Comparison of ENCODE assay signal across 18 cellular contexts in genomic region chr20:46353506-46354206, GRCh38. TPM values are rescaled to one million over a fixed set of nuclear protein-coding genes. Genes with fewer than 3 reads are reported as not detected.
"Had no signal": no experiment of that assay in that cellular context is flagged by ENCODE, and none has a peak within 500 bp of the region (broad histone marks: within the 10 kb centered on the region; RNA-seq: fewer than 3 reads in every experiment).

No MANE protein-coding gene starts in this region.

- H3K4me3 Mint-ChIP-seq: activated CD4-positive, alpha-beta T cell treated with anti-CD3 and anti-CD28 coated beads, Interleukin-2, amount 10 ng/mL, durations not matched to agents 24 days and 14 days; activated CD8-positive, alpha-beta T cell treated with anti-CD3 and anti-CD28 coated beads, Interleukin-2, amount 10 ng/mL, durations not matched to agents 7 days and 5 days; activated naive CD8-positive, alpha-beta T cell treated with anti-CD3 and anti-CD28 coated beads, Interleukin-2, amount 50 U/mL, for 24 hours; T-helper 1 cell treated with Interleukin-12 subunit alpha and Interleukin-12 subunit beta and Interleukin-4 antibody, amounts not matched to agents 30 μg/mL and 1 μg/mL, for 36 hours had no signal

- H3K27ac Mint-ChIP-seq: activated naive CD8-positive, alpha-beta T cell treated with anti-CD3 and anti-CD28 coated beads, Interleukin-2, amount 50 U/mL, for 24 hours; T-helper 1 cell treated with Interleukin-12 subunit alpha and Interleukin-12 subunit beta and Interleukin-4 antibody, amounts not matched to agents 30 μg/mL and 1 μg/mL, for 36 hours had no signal

- H3K27me3 Mint-ChIP-seq: activated CD4-positive, alpha-beta T cell treated with anti-CD3 and anti-CD28 coated beads, Interleukin-2, amount 10 ng/mL, durations not matched to agents 24 days and 14 days; activated naive CD8-positive, alpha-beta T cell treated with anti-CD3 and anti-CD28 coated beads, Interleukin-2, amount 50 U/mL, for 24 hours had no signal

- ATAC-seq: activated CD8-positive, alpha-beta T cell treated with anti-CD3 and anti-CD28 coated beads, Interleukin-2, amount 10 ng/mL, durations not matched to agents 7 days and 5 days; activated naive CD8-positive, alpha-beta T cell treated with anti-CD3 and anti-CD28 coated beads, Interleukin-2, amount 50 U/mL, for 24 hours; esophagus mucosa; sciatic nerve had no signal

- DNase-seq: activated CD4-positive, alpha-beta T cell treated with anti-CD3 and anti-CD28 coated beads, Interleukin-2, amount 10 ng/mL, durations not matched to agents 24 days and 14 days; activated CD4-positive, CD25-positive, alpha-beta regulatory T cell; activated CD8-positive, alpha-beta memory T cell treated with anti-CD3 and anti-CD28 coated beads, Interleukin-2, amount 50 U/mL, for 4 hours; activated CD8-positive, alpha-beta T cell treated with anti-CD3 and anti-CD28 coated beads, Interleukin-2, amount 10 ng/mL, durations not matched to agents 7 days and 5 days; activated gamma-delta T cell treated with Interleukin-2 at 50 U/mL for 16 hours; activated naive CD8-positive, alpha-beta T cell treated with anti-CD3 and anti-CD28 coated beads, Interleukin-2, amount 50 U/mL, for 24 hours; aorta; dorsolateral prefrontal cortex; hippocampal formation; left ventricle myocardium inferior; uterus had no signal

- H3K9me3 Mint-ChIP-seq: activated CD4-positive, alpha-beta T cell treated with anti-CD3 and anti-CD28 coated beads, Interleukin-2, amount 10 ng/mL, durations not matched to agents 24 days and 14 days; activated naive CD8-positive, alpha-beta T cell treated with anti-CD3 and anti-CD28 coated beads, Interleukin-2, amount 50 U/mL, for 24 hours; T-helper 1 cell treated with Interleukin-12 subunit alpha and Interleukin-12 subunit beta and Interleukin-4 antibody, amounts not matched to agents 30 μg/mL and 1 μg/mL, for 36 hours had no signal

- H3K4me3 ChIP-seq: dorsolateral prefrontal cortex, left ventricle myocardium inferior, uterus had no signal

- H3K36me3 ChIP-seq: uterus had no signal

- H3K27me3 ChIP-seq: dorsolateral prefrontal cortex, uterus had no signal

- H3K27ac ChIP-seq: left ventricle myocardium inferior, uterus had no signal

- H3K9me3 ChIP-seq: left ventricle myocardium inferior, uterus had no signal

RNA-seq across cellular contexts. Expression of gene CDH22, which starts 45.4 kb away (rescaled TPM):
- total RNA-seq: activated CD4-positive, alpha-beta T cell treated with anti-CD3 and anti-CD28 coated beads, Interleukin-2, amount 10 ng/mL, durations not matched to agents 24 days and 14 days; activated CD8-positive, alpha-beta T cell treated with anti-CD3 and anti-CD28 coated beads, Interleukin-2, amount 10 ng/mL, durations not matched to agents 7 days and 5 days; aorta; bronchial epithelial cell; kidney epithelial cell; osteocyte; pulmonary artery endothelial cell had no signal
- polyA plus RNA-seq: aorta had no signal
